In genomic region chr15:59104912-59105732, GRCh38 we compare ENCODE assay signal across 8 cellular contexts. TPM values are rescaled to one million over a fixed set of nuclear protein-coding genes. Genes with fewer than 3 reads are reported as not detected.
DNase-seq lines count a peak whose midpoint lies in the region; ATAC-seq and TF ChIP-seq lines count a peak whose summit lies in the region.

Gene CCNB2 (plus strand): TSS chr15:59105146. CDS start chr15:59105269, 123 bp downstream.

- peak within 1 kb of the TSS; percentile 67 to 98 (median 90); a peak in 21 of 22 replicates for H3K27ac ChIP-seq in BLaER1 treated with 17β-estradiol and CSF1 and Interleukin-3, amounts not matched to agents 10 nM and 100 nM
- peak within 1 kb of the TSS; percentile 7 for H3K27ac ChIP-seq in colonic mucosa

- H3K9me3 ChIP-seq in BLaER1 treated with 17β-estradiol and CSF1 and Interleukin-3, amounts not matched to agents 10 nM and 100 nM (replicated peaks in 1 of 11): no peaks in the 10 kb centered on the region
- no peaks in the 10 kb centered on the region for H3K9me3 ChIP-seq in colonic mucosa

- TF ChIP-seq CTCF in colonic mucosa (IDR thresholded peaks at IDR 0.05): no peak

- H4K20me1 ChIP-seq in BLaER1 treated with 17β-estradiol and CSF1 and Interleukin-3, amounts not matched to agents 10 nM and 100 nM: peaks cover 0 to under 1% (median 0%) of the 10 kb centered on the region in 11 experiments; a peak in 1 of 22 replicates

- peak within 1 kb of the TSS; percentile 78 to 97 (median 93) for H3K9ac ChIP-seq in BLaER1 treated with 17β-estradiol and CSF1 and Interleukin-3, amounts not matched to agents 10 nM and 100 nM
- H3K9ac ChIP-seq in colonic mucosa (ENCODE audit: low read depth in 2 of 2, low read length in 2 of 2): peak within 1 kb of the TSS; percentile 72 to 75

- H3K4me2 ChIP-seq in BLaER1 treated with 17β-estradiol and CSF1 and Interleukin-3, amounts not matched to agents 10 nM and 100 nM: peak within 1 kb of the TSS; percentile 82 to 92 (median 86)

- H3K27me3 ChIP-seq in BLaER1 treated with 17β-estradiol and CSF1 and Interleukin-3, amounts not matched to agents 10 nM and 100 nM: no peaks in the 10 kb centered on the region
- H3K27me3 ChIP-seq in colonic mucosa: no peaks in the 10 kb centered on the region

- ATAC-seq in GM19328 (IDR thresholded peaks at IDR 0.05; ENCODE audit: unreplicated experiment): peak; percentile 98
- peak; percentile 94 for ATAC-seq in HG03469 (IDR thresholded peaks at IDR 0.05; ENCODE audit: unreplicated experiment)

- peaks cover 13 to 23% (median 18%) of the 10 kb centered on the region in 10 experiments; a peak in 19 of 20 replicates for H3K4me1 ChIP-seq in BLaER1 treated with 17β-estradiol and CSF1 and Interleukin-3, amounts not matched to agents 10 nM and 100 nM
- peaks cover 3% of the 10 kb centered on the region for H3K4me1 ChIP-seq in colonic mucosa

- DNase-seq in NCI-H526 (lab: John Stamatoyannopoulos, UW) (peak; percentile 89 to 96), colonic mucosa (peak; percentile 90), kidney tubule cell (ENCODE audit: low spot score) (peak; percentile 92)
- DNase-seq in activated CD4-positive, alpha-beta T cell treated with anti-CD3 and anti-CD28 coated beads for 4 hours: peak; percentile 71 to 74
- peak; percentile 61 to 67 for DNase-seq in stimulated activated CD4-positive, alpha-beta T cell treated with anti-CD3 and anti-CD28 coated beads, Interleukin-1b, Interleukin-23, amount 100 ng/mL, for 4 hours (ENCODE audit: low read depth in 2 of 2)

- intact Hi-C loops in colonic mucosa (cut with DNase I): no loop called here

- H3K36me3 ChIP-seq in BLaER1 treated with 17β-estradiol and CSF1 and Interleukin-3, amounts not matched to agents 10 nM and 100 nM: peaks cover 12 to 39% (median 37%) of the 10 kb centered on the region in 11 experiments
- no peaks in the 10 kb centered on the region for H3K36me3 ChIP-seq in colonic mucosa

- H3K4me3 ChIP-seq in BLaER1 treated with 17β-estradiol and CSF1 and Interleukin-3, amounts not matched to agents 10 nM and 100 nM: peak within 1 kb of the TSS; percentile 70 to 91 (median 82)
- peak within 1 kb of the TSS; percentile 58 for H3K4me3 ChIP-seq in colonic mucosa

RNA-seq across cellular contexts. Expression of gene CCNB2, which starts in this region (rescaled TPM):
- total RNA-seq in colonic mucosa: 10 to 100 TPM; 22.7 to 64.0 TPM

Comparison
In these comparisons a context has a peak if more than half of its experiments do, and no peak if none do; other contexts are left out.
1. Peak in every context shown above with its lines: DNase-seq, ATAC-seq, H3K4me3 ChIP-seq and H3K27ac ChIP-seq.